14 cellular contexts compared by ENCODE assay signal in genomic region chr1:109807822-109808680, GRCh38. TPM values are rescaled to one million over a fixed set of nuclear protein-coding genes. Genes with fewer than 3 reads are reported as not detected.
DNase-seq lines count a peak whose midpoint lies in the region; ATAC-seq, FAIRE-seq and TF ChIP-seq lines count a peak whose summit lies in the region.
"Had no signal": no experiment of that assay in that cellular context is flagged by ENCODE, and none has a peak within 500 bp of the region (broad histone marks: within the 10 kb centered on the region; RNA-seq: fewer than 3 reads in every experiment).

No MANE protein-coding gene starts in this region.

- H3K4me1 ChIP-seq in aorta (ENCODE audit: control insufficient read depth in 1 of 2, insufficient read depth in 2 of 2, low read length in 2 of 2): no peaks in the 10 kb centered on the region
- H3K4me1 ChIP-seq in small intestine (ENCODE audit: control insufficient read depth in 2 of 2, insufficient read depth in 1 of 2, low read depth in 1 of 2, low read length in 1 of 2): no peaks in the 10 kb centered on the region

- H3K27ac ChIP-seq in aorta (ENCODE audit: low read depth in 1 of 2, low read length in 2 of 2) (no peak overlapping the region), small intestine (ENCODE audit: low read depth in 1 of 2, low read length in 1 of 2) (no peak overlapping the region)

- 76 to 77% methylated on average over 6 of the region's 6 CpGs for WGBS in aorta, 2 donors
- 85 to 96% (median 92%) methylated on average over 6 of the region's 6 CpGs for WGBS in small intestine, 3 donors

- peak; percentile 43 to 68 for ATAC-seq in natural killer cell treated with Interleukin-12 subunit alpha and Interleukin-12 subunit beta and Interleukin-15 and Interleukin-18, amount 100 ng/mL, for 72 hours
- ATAC-seq in natural killer cell (no peak), aorta (ENCODE audit: low FRiP score) (peak; percentile 9), GM18861 (IDR thresholded peaks at IDR 0.05; ENCODE audit: unreplicated experiment) (no peak), HG02798 (IDR thresholded peaks at IDR 0.05; ENCODE audit: poor library complexity, unreplicated experiment) (no peak)

- no peaks in the 10 kb centered on the region for H3K36me3 ChIP-seq in aorta (ENCODE audit: control insufficient read depth in 1 of 2, insufficient read depth in 2 of 2, low read length in 1 of 2)
- no peaks in the 10 kb centered on the region for H3K36me3 ChIP-seq in small intestine (ENCODE audit: control insufficient read depth in 2 of 2, insufficient read depth in 2 of 2, low read length in 2 of 2)

- intact Hi-C loops in natural killer cell (cut with micrococcal nuclease): no loop called here
- intact Hi-C loops in aorta (cut with DNase I): no loop called here

- TF ChIP-seq CTCF in natural killer cell (IDR thresholded peaks at IDR 0.05): no peak

- H3K27me3 ChIP-seq in aorta (ENCODE audit: control insufficient read depth in 1 of 2, insufficient read depth in 2 of 2, low read length in 1 of 2): no peaks in the 10 kb centered on the region
- H3K27me3 ChIP-seq in small intestine (ENCODE audit: control insufficient read depth in 2 of 2, insufficient read depth in 2 of 2, low read length in 2 of 2): no peaks in the 10 kb centered on the region

- peaks cover under 1 to 14% of the 10 kb centered on the region in 2 donors for H3K27me3 Mint-ChIP-seq in natural killer cell treated with Interleukin-12 subunit alpha and Interleukin-12 subunit beta and Interleukin-15 and Interleukin-18, amount 100 ng/mL, for 72 hours
- H3K27me3 Mint-ChIP-seq in natural killer cell (ENCODE audit: low read depth in 2 of 2): peaks cover 0 to 17% of the 10 kb centered on the region in 2 donors

- H3K27ac Mint-ChIP-seq in natural killer cell treated with Interleukin-12 subunit alpha and Interleukin-12 subunit beta and Interleukin-15 and Interleukin-18, amount 100 ng/mL, for 72 hours: no peak overlapping the region
- H3K27ac Mint-ChIP-seq in natural killer cell: no peak overlapping the region

- no peaks in the 10 kb centered on the region for H3K9me3 ChIP-seq in aorta (ENCODE audit: control insufficient read depth, low read length)
- no peaks in the 10 kb centered on the region for H3K9me3 ChIP-seq in small intestine (ENCODE audit: control insufficient read depth, low read depth)

- no peaks in the 10 kb centered on the region for H3K9me3 Mint-ChIP-seq in natural killer cell treated with Interleukin-12 subunit alpha and Interleukin-12 subunit beta and Interleukin-15 and Interleukin-18, amount 100 ng/mL, for 72 hours
- no peaks in the 10 kb centered on the region for H3K9me3 Mint-ChIP-seq in natural killer cell

- H3K36me3 Mint-ChIP-seq in natural killer cell treated with Interleukin-12 subunit alpha and Interleukin-12 subunit beta and Interleukin-15 and Interleukin-18, amount 100 ng/mL, for 72 hours: no peaks in the 10 kb centered on the region
- no peaks in the 10 kb centered on the region for H3K36me3 Mint-ChIP-seq in natural killer cell

- FAIRE-seq in small intestine (lab: Jason Lieb, UNC): no peak
- FAIRE-seq: keratinocyte had no signal

- peaks cover 13 to 20% of the 10 kb centered on the region in 2 donors for H3K4me1 Mint-ChIP-seq in natural killer cell treated with Interleukin-12 subunit alpha and Interleukin-12 subunit beta and Interleukin-15 and Interleukin-18, amount 100 ng/mL, for 72 hours (ENCODE audit: low read depth in 2 of 2)
- H3K4me1 Mint-ChIP-seq in natural killer cell: peaks cover 7 to 15% of the 10 kb centered on the region in 2 donors

- H3K4me3 ChIP-seq in aorta (ENCODE audit: low read length in 2 of 2) (no peak overlapping the region), small intestine (ENCODE audit: low read depth in 1 of 2, low read length in 2 of 2) (no peak overlapping the region)

- DNase-seq in natural killer cell treated with Interleukin-12 subunit alpha and Interleukin-12 subunit beta and Interleukin-15 and Interleukin-18, amount 100 ng/mL, for 72 hours (ENCODE audit: low spot score): no peak
- DNase-seq in natural killer cell: no peak
- DNase-seq in T1000 (lab: John Stamatoyannopoulos, UW): peak; percentile 21
- peak; percentile 73 for DNase-seq in kidney glomerular epithelial cell (lab: John Stamatoyannopoulos, UW)
- peak in 1 of 2 donors; percentile 73 for DNase-seq in aorta
- DNase-seq in small intestine: no peak
- DNase-seq: central memory CD4-positive, alpha-beta T cell; NCI-H1930; nucleus accumbens; stimulated activated CD4-positive, alpha-beta T cell treated with anti-CD3 and anti-CD28 coated beads, Interleukin-2, amount 100 ng/mL, for 24 hours had no signal

- H3K4me3 Mint-ChIP-seq in natural killer cell treated with Interleukin-12 subunit alpha and Interleukin-12 subunit beta and Interleukin-15 and Interleukin-18, amount 100 ng/mL, for 72 hours: no peak overlapping the region
- no peak overlapping the region for H3K4me3 Mint-ChIP-seq in natural killer cell

RNA-seq across cellular contexts. Expression of gene EPS8L3, which starts 44.3 kb away (rescaled TPM):
- not detected for total RNA-seq in natural killer cell treated with Interleukin-12 subunit alpha and Interleukin-12 subunit beta and Interleukin-15 and Interleukin-18, amount 100 ng/mL, for 72 hours
- total RNA-seq in natural killer cell (under 1 TPM in 1 of 3 donors, not detected in 2; 0.47 TPM), aorta (not detected)
- polyA plus RNA-seq in aorta (10 to 100 TPM in 1 of 2 donors, under 1 TPM in 1; 0.46 to 36.7 TPM), small intestine (100 to 1,000 TPM; 167 to 736 (median 425) TPM)
- polyA plus RNA-seq: BJ, keratinocyte had no signal

Comparison
In these comparisons a context has a peak if more than half of its experiments do, and no peak if none do; other contexts are left out.
1. ATAC-seq: peak in natural killer cell treated with Interleukin-12 subunit alpha and Interleukin-12 subunit beta and Interleukin-15 and Interleukin-18, amount 100 ng/mL, for 72 hours (2 of 2) and aorta (single experiment); none in natural killer cell (0 of 3), GM18861 (single experiment) and HG02798 (single experiment).
2. DNase-seq: peak in T1000 (single experiment) and kidney glomerular epithelial cell (single experiment); none in natural killer cell treated with Interleukin-12 subunit alpha and Interleukin-12 subunit beta and Interleukin-15 and Interleukin-18, amount 100 ng/mL, for 72 hours (single experiment), natural killer cell (single experiment) and small intestine (single experiment).